8 cellular contexts compared by ENCODE assay signal in genomic region chr17:58352018-58352842, GRCh38. TPM values are rescaled to one million over a fixed set of nuclear protein-coding genes. Genes with fewer than 3 reads are reported as not detected.
DNase-seq lines count a peak whose midpoint lies in the region; ATAC-seq and TF ChIP-seq lines count a peak whose summit lies in the region.

Gene SUPT4H1 (minus strand): TSS chr17:58352201. CDS start chr17:58352135, 66 bp downstream.

- H3K27me3 Mint-ChIP-seq in progenitor cell of endocrine pancreas: no peaks in the 10 kb centered on the region

- DNase-seq in NCI-H146 (lab: John Stamatoyannopoulos, UW): peak; percentile 95
- DNase-seq in amygdala (lab: John Stamatoyannopoulos, UW): peak in 53 of 56 donors; percentile 29 to 92 (median 78)
- peak; percentile 89 for DNase-seq in left cardiac atrium
- DNase-seq in progenitor cell of endocrine pancreas (ENCODE audit: low spot score, unreplicated experiment): peak; percentile 88
- DNase-seq in ureter (ENCODE audit: low spot score): peak; percentile 95

- peak within 1 kb of the TSS; percentile 100 for H3K4me3 Mint-ChIP-seq in progenitor cell of endocrine pancreas (ENCODE audit: low read depth)

- peaks cover 17% of the 10 kb centered on the region for H3K36me3 Mint-ChIP-seq in progenitor cell of endocrine pancreas (ENCODE audit: insufficient read depth)

- H3K27ac Mint-ChIP-seq in progenitor cell of endocrine pancreas: peak within 1 kb of the TSS; percentile 100

- peak; percentile 18 for TF ChIP-seq CTCF in progenitor cell of endocrine pancreas (IDR thresholded peaks at IDR 0.05; ENCODE audit: unreplicated experiment)

- H3K9me3 Mint-ChIP-seq in progenitor cell of endocrine pancreas (ENCODE audit: low read depth): no peaks in the 10 kb centered on the region

- peaks cover 10% of the 10 kb centered on the region for H3K4me1 Mint-ChIP-seq in progenitor cell of endocrine pancreas (ENCODE audit: low read depth)

- intact Hi-C loops in T-helper 1 cell treated with Interleukin-12 subunit alpha and Interleukin-12 subunit beta and Interleukin-4 antibody, amounts not matched to agents 30 ng/mL and 1 ng/mL, for 36 hours (cut with micrococcal nuclease): loop anchor here (1.0 to 5.0 kb wide), 10 partner anchors 8 to 345 kb away; partner anchors contain the start of genes MKS1, RNF43 and SRSF1
- intact Hi-C loops in left cardiac atrium (cut with DNase I): loop anchor here in 1 of 2 donors (2.0 kb wide), 1 partner anchor 65 kb away; the partner anchor contains the start of gene RNF43

- ATAC-seq in GM18499 (IDR thresholded peaks at IDR 0.05; ENCODE audit: insufficient read depth, unreplicated experiment) (peak; percentile 67), HG02884 (IDR thresholded peaks at IDR 0.05; ENCODE audit: unreplicated experiment) (peak; percentile 78), left cardiac atrium (peak; percentile 98 to 99)

RNA-seq across cellular contexts. Expression of gene SUPT4H1, which starts in this region (rescaled TPM):
- total RNA-seq in T-helper 1 cell treated with Interleukin-12 subunit alpha and Interleukin-12 subunit beta and Interleukin-4 antibody, amounts not matched to agents 30 ng/mL and 1 ng/mL, for 36 hours: 83.1 and 86.0 TPM in 2 replicates
- total RNA-seq in left cardiac atrium (10 to 100 TPM; 49.4 to 60.6 TPM), progenitor cell of endocrine pancreas (89.6 and 95.7 TPM in 2 replicates), ureter (55.2 TPM)

Comparison
In these comparisons a context has a peak if more than half of its experiments do, and no peak if none do; other contexts are left out.
1. Peak in every context shown above with its lines: DNase-seq and ATAC-seq.